ENCODE assay signal across 8 cellular contexts in genomic region chr14:21192447-21192822, GRCh38. TPM values are rescaled to one million over a fixed set of nuclear protein-coding genes. Genes with fewer than 3 reads are reported as not detected.
A peak's percentile ranks its signal among the peaks of the same experiment; 100 is the strongest.
DNase-seq lines count a peak whose midpoint lies in the region; ATAC-seq and TF ChIP-seq lines count a peak whose summit lies in the region.

No MANE protein-coding gene starts in this region.

- H3F3A ChIP-seq in MM.1S (ENCODE audit: insufficient read depth, low read length) = no peaks in the 10 kb centered on the region; the same call in 1 of the 2 replicates

- H3K9me3 ChIP-seq in CD4-positive, alpha-beta T cell (ENCODE audit: control insufficient read depth, low read length) = no peaks in the 10 kb centered on the region
- H3K9me3 ChIP-seq in MM.1S (replicated peaks; ENCODE audit: insufficient read depth, low read length) = no peaks in the 10 kb centered on the region

- H3K4me2 ChIP-seq in MM.1S (ENCODE audit: low read depth, low read length) = peak overlapping the region; percentile 54

- H3K9me3 Mint-ChIP-seq in CD4-positive, alpha-beta T cell = no peaks in the 10 kb centered on the region
- peaks cover 4% of the 10 kb centered on the region for H3K9me3 Mint-ChIP-seq in nephron

- 0 out of 2 replicates have a peak overlapping the region, but pooled peaks have one; percentile 51 for H2AFZ ChIP-seq in MM.1S (ENCODE audit: low read length)

- no peak overlapping the region for H3K27ac Mint-ChIP-seq in CD4-positive, alpha-beta T cell
- H3K27ac Mint-ChIP-seq in nephron = peak overlapping the region in 1 of 3 experiments; percentile 33

- H3K4me1 Mint-ChIP-seq in CD4-positive, alpha-beta T cell (ENCODE audit: low read depth) = peaks cover 7% of the 10 kb centered on the region
- no peaks in the 10 kb centered on the region for H3K4me1 Mint-ChIP-seq in nephron

- no peak for DNase-seq in CD4-positive, alpha-beta T cell
- DNase-seq in MM.1S (no peak), cerebellar cortex (ENCODE audit: low spot score) (peak; percentile 27), NCI-H1417 (lab: John Stamatoyannopoulos, UW) (no peak), D341Med (ENCODE audit: low spot score) (no peak), mesenteric fat pad (ENCODE audit: low spot score) (no peak)

- H3K9ac ChIP-seq in MM.1S (ENCODE audit: low read length) = no peak overlapping the region

- H3K4me1 ChIP-seq in MM.1S (ENCODE audit: low read length) = no peaks in the 10 kb centered on the region

- no peaks in the 10 kb centered on the region for H3K36me3 ChIP-seq in MM.1S (replicated peaks; ENCODE audit: insufficient read depth, low read length)

- CTCF ChIA-PET in CD4-positive, alpha-beta T cell (lab: Charles Lee) = no interaction called here

- H3K4me3 ChIP-seq in MM.1S (ENCODE audit: low read length) = 0 out of 2 replicates have a peak overlapping the region, but pooled peaks have one; percentile 10

- POLR2A ChIA-PET in CD4-positive, alpha-beta T cell (lab: Charles Lee) = interaction anchor here (0.8 to 1.2 kb wide), 4 partner anchors 9 to 76 kb away, joined by 3 to 5 read pairs (median 3); no protein-coding TSS in a partner anchor

- no peak for TF ChIP-seq CTCF in CD4-positive, alpha-beta T cell (IDR thresholded peaks at IDR 0.05)
- TF ChIP-seq CTCF in MM.1S (IDR thresholded peaks at IDR 0.05; ENCODE audit: low read length) (no peak), nephron (IDR thresholded peaks at IDR 0.05; ENCODE audit: unreplicated experiment in 3 of 3) (no peak)

- H3K27me3 Mint-ChIP-seq in CD4-positive, alpha-beta T cell = no peaks in the 10 kb centered on the region
- H3K27me3 Mint-ChIP-seq in nephron (ENCODE audit: low read depth) = no peaks in the 10 kb centered on the region

- no peaks in the 10 kb centered on the region for H3K79me2 ChIP-seq in MM.1S (ENCODE audit: low read length)

- no peak for ATAC-seq in CD4-positive, alpha-beta T cell (ENCODE audit: poor library complexity)
- ATAC-seq in HG03097 (IDR thresholded peaks at IDR 0.05; ENCODE audit: low FRiP score, unreplicated experiment) = no peak

- intact Hi-C loops in CD4-positive, alpha-beta T cell (cut with DNase I, micrococcal nuclease) = no loop called here

- H3K27me3 ChIP-seq in CD4-positive, alpha-beta T cell (ENCODE audit: control insufficient read depth, insufficient read depth, low read length) = no peaks in the 10 kb centered on the region
- no peaks in the 10 kb centered on the region for H3K27me3 ChIP-seq in MM.1S (replicated peaks; ENCODE audit: insufficient read depth, low read length)

- H4K20me1 ChIP-seq in MM.1S (ENCODE audit: insufficient read depth, low read length) = no peaks in the 10 kb centered on the region

- H3K4me3 Mint-ChIP-seq in CD4-positive, alpha-beta T cell = peak overlapping the region; percentile 82
- H3K4me3 Mint-ChIP-seq in nephron = peak overlapping the region in 2 of 3 experiments; percentile 58 to 71

- no peaks in the 10 kb centered on the region for H3K36me3 Mint-ChIP-seq in CD4-positive, alpha-beta T cell (ENCODE audit: low read depth)
- H3K36me3 Mint-ChIP-seq in nephron (ENCODE audit: low read depth) = no peaks in the 10 kb centered on the region

- H3K9me2 ChIP-seq in MM.1S (replicated peaks; ENCODE audit: insufficient read depth, low read length) = no peaks in the 10 kb centered on the region

- no peak overlapping the region for H3K27ac ChIP-seq in CD4-positive, alpha-beta T cell (ENCODE audit: low read depth, low read length)
- no peak overlapping the region for H3K27ac ChIP-seq in MM.1S (ENCODE audit: low read length)

RNA-seq across cellular contexts. Expression of gene OR5AU1, which starts 36.6 kb away (rescaled TPM):
- not detected for total RNA-seq in CD4-positive, alpha-beta T cell
- not detected for total RNA-seq in mesenteric fat pad
